ENCODE assay signal across 2 cellular contexts in genomic region chr11:93053864-93054263, GRCh38.
TF ChIP-seq lines count a peak whose summit lies in the region.

No MANE protein-coding gene starts in this region.

TF ChIP-seq in HCT116, 20 proteins besides CTCF, POLR2A, EP300 and RAD21:
- TF ChIP-seq, protein P1, sequence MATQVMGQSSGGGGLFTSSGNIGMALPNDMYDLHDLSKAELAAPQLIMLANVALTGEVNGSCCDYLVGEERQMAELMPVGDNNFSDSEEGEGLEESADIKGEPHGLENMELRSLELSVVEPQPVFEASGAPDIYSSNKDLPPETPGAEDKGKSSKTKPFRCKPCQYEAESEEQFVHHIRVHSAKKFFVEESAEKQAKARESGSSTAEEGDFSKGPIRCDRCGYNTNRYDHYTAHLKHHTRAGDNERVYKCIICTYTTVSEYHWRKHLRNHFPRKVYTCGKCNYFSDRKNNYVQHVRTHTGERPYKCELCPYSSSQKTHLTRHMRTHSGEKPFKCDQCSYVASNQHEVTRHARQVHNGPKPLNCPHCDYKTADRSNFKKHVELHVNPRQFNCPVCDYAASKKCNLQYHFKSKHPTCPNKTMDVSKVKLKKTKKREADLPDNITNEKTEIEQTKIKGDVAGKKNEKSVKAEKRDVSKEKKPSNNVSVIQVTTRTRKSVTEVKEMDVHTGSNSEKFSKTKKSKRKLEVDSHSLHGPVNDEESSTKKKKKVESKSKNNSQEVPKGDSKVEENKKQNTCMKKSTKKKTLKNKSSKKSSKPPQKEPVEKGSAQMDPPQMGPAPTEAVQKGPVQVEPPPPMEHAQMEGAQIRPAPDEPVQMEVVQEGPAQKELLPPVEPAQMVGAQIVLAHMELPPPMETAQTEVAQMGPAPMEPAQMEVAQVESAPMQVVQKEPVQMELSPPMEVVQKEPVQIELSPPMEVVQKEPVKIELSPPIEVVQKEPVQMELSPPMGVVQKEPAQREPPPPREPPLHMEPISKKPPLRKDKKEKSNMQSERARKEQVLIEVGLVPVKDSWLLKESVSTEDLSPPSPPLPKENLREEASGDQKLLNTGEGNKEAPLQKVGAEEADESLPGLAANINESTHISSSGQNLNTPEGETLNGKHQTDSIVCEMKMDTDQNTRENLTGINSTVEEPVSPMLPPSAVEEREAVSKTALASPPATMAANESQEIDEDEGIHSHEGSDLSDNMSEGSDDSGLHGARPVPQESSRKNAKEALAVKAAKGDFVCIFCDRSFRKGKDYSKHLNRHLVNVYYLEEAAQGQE (IDR thresholded peaks at IDR 0.05; ENCODE audit: low read depth) = no peak
- TF ChIP-seq MAX (IDR thresholded peaks at IDR 0.05) = no peak
- no peak for TF ChIP-seq CBX3 (IDR thresholded peaks at IDR 0.05; ENCODE audit: low read depth)
- TF ChIP-seq YY1 (IDR thresholded peaks at IDR 0.05; ENCODE audit: extremely low read depth, insufficient replicate concordance, low read depth, low read length) = no peak
- TF ChIP-seq, protein P2, sequence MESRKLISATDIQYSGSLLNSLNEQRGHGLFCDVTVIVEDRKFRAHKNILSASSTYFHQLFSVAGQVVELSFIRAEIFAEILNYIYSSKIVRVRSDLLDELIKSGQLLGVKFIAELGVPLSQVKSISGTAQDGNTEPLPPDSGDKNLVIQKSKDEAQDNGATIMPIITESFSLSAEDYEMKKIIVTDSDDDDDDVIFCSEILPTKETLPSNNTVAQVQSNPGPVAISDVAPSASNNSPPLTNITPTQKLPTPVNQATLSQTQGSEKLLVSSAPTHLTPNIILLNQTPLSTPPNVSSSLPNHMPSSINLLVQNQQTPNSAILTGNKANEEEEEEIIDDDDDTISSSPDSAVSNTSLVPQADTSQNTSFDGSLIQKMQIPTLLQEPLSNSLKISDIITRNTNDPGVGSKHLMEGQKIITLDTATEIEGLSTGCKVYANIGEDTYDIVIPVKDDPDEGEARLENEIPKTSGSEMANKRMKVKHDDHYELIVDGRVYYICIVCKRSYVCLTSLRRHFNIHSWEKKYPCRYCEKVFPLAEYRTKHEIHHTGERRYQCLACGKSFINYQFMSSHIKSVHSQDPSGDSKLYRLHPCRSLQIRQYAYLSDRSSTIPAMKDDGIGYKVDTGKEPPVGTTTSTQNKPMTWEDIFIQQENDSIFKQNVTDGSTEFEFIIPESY (IDR thresholded peaks at IDR 0.05; ENCODE audit: extremely low read depth, insufficient replicate concordance, low read length) = no peak
- no peak for TF ChIP-seq POLR2AphosphoS5 (IDR thresholded peaks at IDR 0.05; ENCODE audit: low read depth, low read length)
- TF ChIP-seq SIN3A (IDR thresholded peaks at IDR 0.05; ENCODE audit: low read depth) = no peak
TF ChIP-seq in HCT116: peak in this region for 0.

TF ChIP-seq in H1, 55 proteins besides CTCF, POLR2A, EP300 and RAD21:
- TF ChIP-seq POLR2AphosphoS5 (IDR thresholded peaks at IDR 0.05; ENCODE audit: low read depth, low read length) (no peak), EZH2 (IDR thresholded peaks at IDR 0.05; ENCODE audit: low read depth, low read length, severe bottlenecking) (no peak), TAF1 (IDR thresholded peaks at IDR 0.05; ENCODE audit: low read depth, low read length) (no peak), BCL11A (IDR thresholded peaks at IDR 0.05; ENCODE audit: low read depth in 2 of 2, low read length in 2 of 2) (no peak), CBX5 (IDR thresholded peaks at IDR 0.05; ENCODE audit: low read depth, low read length) (no peak), CHD1 (IDR thresholded peaks at IDR 0.05; ENCODE audit: low read depth, low read length) (no peak), PHF8 (conservative IDR thresholded peaks at IDR 0.05; ENCODE audit: low read depth, low read length) (no peak)
- TF ChIP-seq, protein P3, sequence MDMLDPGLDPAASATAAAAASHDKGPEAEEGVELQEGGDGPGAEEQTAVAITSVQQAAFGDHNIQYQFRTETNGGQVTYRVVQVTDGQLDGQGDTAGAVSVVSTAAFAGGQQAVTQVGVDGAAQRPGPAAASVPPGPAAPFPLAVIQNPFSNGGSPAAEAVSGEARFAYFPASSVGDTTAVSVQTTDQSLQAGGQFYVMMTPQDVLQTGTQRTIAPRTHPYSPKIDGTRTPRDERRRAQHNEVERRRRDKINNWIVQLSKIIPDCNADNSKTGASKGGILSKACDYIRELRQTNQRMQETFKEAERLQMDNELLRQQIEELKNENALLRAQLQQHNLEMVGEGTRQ (IDR thresholded peaks at IDR 0.05; ENCODE audit: low read length) = no peak
- TF ChIP-seq, protein P4, sequence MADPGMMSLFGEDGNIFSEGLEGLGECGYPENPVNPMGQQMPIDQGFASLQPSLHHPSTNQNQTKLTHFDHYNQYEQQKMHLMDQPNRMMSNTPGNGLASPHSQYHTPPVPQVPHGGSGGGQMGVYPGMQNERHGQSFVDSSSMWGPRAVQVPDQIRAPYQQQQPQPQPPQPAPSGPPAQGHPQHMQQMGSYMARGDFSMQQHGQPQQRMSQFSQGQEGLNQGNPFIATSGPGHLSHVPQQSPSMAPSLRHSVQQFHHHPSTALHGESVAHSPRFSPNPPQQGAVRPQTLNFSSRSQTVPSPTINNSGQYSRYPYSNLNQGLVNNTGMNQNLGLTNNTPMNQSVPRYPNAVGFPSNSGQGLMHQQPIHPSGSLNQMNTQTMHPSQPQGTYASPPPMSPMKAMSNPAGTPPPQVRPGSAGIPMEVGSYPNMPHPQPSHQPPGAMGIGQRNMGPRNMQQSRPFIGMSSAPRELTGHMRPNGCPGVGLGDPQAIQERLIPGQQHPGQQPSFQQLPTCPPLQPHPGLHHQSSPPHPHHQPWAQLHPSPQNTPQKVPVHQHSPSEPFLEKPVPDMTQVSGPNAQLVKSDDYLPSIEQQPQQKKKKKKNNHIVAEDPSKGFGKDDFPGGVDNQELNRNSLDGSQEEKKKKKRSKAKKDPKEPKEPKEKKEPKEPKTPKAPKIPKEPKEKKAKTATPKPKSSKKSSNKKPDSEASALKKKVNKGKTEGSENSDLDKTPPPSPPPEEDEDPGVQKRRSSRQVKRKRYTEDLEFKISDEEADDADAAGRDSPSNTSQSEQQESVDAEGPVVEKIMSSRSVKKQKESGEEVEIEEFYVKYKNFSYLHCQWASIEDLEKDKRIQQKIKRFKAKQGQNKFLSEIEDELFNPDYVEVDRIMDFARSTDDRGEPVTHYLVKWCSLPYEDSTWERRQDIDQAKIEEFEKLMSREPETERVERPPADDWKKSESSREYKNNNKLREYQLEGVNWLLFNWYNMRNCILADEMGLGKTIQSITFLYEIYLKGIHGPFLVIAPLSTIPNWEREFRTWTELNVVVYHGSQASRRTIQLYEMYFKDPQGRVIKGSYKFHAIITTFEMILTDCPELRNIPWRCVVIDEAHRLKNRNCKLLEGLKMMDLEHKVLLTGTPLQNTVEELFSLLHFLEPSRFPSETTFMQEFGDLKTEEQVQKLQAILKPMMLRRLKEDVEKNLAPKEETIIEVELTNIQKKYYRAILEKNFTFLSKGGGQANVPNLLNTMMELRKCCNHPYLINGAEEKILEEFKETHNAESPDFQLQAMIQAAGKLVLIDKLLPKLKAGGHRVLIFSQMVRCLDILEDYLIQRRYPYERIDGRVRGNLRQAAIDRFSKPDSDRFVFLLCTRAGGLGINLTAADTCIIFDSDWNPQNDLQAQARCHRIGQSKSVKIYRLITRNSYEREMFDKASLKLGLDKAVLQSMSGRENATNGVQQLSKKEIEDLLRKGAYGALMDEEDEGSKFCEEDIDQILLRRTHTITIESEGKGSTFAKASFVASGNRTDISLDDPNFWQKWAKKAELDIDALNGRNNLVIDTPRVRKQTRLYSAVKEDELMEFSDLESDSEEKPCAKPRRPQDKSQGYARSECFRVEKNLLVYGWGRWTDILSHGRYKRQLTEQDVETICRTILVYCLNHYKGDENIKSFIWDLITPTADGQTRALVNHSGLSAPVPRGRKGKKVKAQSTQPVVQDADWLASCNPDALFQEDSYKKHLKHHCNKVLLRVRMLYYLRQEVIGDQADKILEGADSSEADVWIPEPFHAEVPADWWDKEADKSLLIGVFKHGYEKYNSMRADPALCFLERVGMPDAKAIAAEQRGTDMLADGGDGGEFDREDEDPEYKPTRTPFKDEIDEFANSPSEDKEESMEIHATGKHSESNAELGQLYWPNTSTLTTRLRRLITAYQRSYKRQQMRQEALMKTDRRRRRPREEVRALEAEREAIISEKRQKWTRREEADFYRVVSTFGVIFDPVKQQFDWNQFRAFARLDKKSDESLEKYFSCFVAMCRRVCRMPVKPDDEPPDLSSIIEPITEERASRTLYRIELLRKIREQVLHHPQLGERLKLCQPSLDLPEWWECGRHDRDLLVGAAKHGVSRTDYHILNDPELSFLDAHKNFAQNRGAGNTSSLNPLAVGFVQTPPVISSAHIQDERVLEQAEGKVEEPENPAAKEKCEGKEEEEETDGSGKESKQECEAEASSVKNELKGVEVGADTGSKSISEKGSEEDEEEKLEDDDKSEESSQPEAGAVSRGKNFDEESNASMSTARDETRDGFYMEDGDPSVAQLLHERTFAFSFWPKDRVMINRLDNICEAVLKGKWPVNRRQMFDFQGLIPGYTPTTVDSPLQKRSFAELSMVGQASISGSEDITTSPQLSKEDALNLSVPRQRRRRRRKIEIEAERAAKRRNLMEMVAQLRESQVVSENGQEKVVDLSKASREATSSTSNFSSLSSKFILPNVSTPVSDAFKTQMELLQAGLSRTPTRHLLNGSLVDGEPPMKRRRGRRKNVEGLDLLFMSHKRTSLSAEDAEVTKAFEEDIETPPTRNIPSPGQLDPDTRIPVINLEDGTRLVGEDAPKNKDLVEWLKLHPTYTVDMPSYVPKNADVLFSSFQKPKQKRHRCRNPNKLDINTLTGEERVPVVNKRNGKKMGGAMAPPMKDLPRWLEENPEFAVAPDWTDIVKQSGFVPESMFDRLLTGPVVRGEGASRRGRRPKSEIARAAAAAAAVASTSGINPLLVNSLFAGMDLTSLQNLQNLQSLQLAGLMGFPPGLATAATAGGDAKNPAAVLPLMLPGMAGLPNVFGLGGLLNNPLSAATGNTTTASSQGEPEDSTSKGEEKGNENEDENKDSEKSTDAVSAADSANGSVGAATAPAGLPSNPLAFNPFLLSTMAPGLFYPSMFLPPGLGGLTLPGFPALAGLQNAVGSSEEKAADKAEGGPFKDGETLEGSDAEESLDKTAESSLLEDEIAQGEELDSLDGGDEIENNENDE (IDR thresholded peaks at IDR 0.05; ENCODE audit: insufficient replicate concordance, low read length) = no peak
